1 cellular context compared by ENCODE assay signal in genomic region chr14:68312884-68313725, GRCh38.
A peak's percentile ranks its signal among the peaks of the same experiment; 100 is the strongest.
TF ChIP-seq lines count a peak whose summit lies in the region.

No MANE protein-coding gene starts in this region.

TF ChIP-seq in GM12878, 131 proteins besides CTCF, POLR2A, EP300 and RAD21 (continued from another document):
- TF ChIP-seq CEBPZ (IDR thresholded peaks at IDR 0.05; ENCODE audit: low read depth, low read length): no peak
- TF ChIP-seq POU2F2 (IDR thresholded peaks at IDR 0.05; ENCODE audit: borderline replicate concordance, low read depth, low read length): peak; percentile 99
- TF ChIP-seq CHD2 (IDR thresholded peaks at IDR 0.05; ENCODE audit: borderline replicate concordance, low read depth, low read length): peak; percentile 49; the same call in 1 of the 2 replicates
- no peak for TF ChIP-seq ESRRA (IDR thresholded peaks at IDR 0.05; ENCODE audit: low read length)
- TF ChIP-seq ATF7 (IDR thresholded peaks at IDR 0.05; ENCODE audit: low read depth): peak; percentile 84
- peak; percentile 72; the same call in 1 of the 2 replicates for TF ChIP-seq CREB1 (IDR thresholded peaks at IDR 0.05; ENCODE audit: low read depth)
- TF ChIP-seq JUNB (IDR thresholded peaks at IDR 0.05): peak; percentile 83
- peak; percentile 95 for TF ChIP-seq EED (IDR thresholded peaks at IDR 0.05; ENCODE audit: low read depth)
- peak; percentile 85 for TF ChIP-seq PAX5 (IDR thresholded peaks at IDR 0.05; ENCODE audit: borderline replicate concordance, low read depth, low read length)
- TF ChIP-seq SMAD1 (IDR thresholded peaks at IDR 0.05; ENCODE audit: low read depth, partially characterized antibody): peak; percentile 44
- 0 out of 2 replicates have a peak, but pooled peaks have one; percentile 18 for TF ChIP-seq SMAD5 (IDR thresholded peaks at IDR 0.05; ENCODE audit: low read depth)
- TF ChIP-seq RELA (IDR thresholded peaks at IDR 0.05; ENCODE audit: borderline replicate concordance, partially characterized antibody): peak; percentile 26
- TF ChIP-seq CBX5 (IDR thresholded peaks at IDR 0.05; ENCODE audit: low read depth): peak; percentile 91
